30 cellular contexts compared by ENCODE assay signal in the genomic region with DNA sequence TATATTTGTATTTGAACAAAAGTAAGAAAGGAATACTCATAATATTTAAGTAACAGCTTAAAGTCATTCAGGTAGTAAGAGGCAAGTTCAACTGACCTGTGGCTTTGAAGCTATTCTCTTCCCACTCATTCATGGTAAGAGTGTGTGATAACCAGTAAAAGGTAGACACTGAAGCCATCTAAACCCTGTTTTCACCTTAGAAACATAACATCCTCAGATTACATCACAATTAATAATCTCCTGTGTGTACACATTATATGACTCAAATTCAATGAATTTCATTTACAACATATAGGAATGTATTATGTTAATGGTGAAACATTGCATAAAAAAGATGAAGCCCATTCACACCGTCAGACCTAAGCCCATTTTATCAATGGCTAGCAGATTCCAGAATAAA.
"Had no signal": no experiment of that assay in that cellular context is flagged by ENCODE, and none has a peak within 500 bp of the region (broad histone marks: within the 10 kb centered on the region; RNA-seq: fewer than 3 reads in every experiment).

No MANE protein-coding gene starts in this region.

- H3K9me3 ChIP-seq: body of pancreas, colonic mucosa, gastrocnemius medialis, heart left ventricle had no signal

- DNase-seq: activated CD4-positive, alpha-beta memory T cell treated with anti-CD3 and anti-CD28 coated beads, Interleukin-2, amount 10 ng/mL, durations not matched to agents 7 days and 5 days; activated CD4-positive, alpha-beta T cell treated with anti-CD3 and anti-CD28 coated beads for 36 hours; activated CD4-positive, alpha-beta T cell treated with anti-CD3 and anti-CD28 coated beads, Interleukin-2, amount 10 ng/mL, durations not matched to agents 7 days and 5 days; activated CD4-positive, alpha-beta T cell treated with anti-CD3 and anti-CD28 coated beads, Interleukin-2, amount 50 U/mL, for 4 hours; activated CD4-positive, CD25-positive, alpha-beta regulatory T cell; activated CD4-positive, CD25-positive, alpha-beta regulatory T cell treated with anti-CD3 and anti-CD28 coated beads, Interleukin-2, amount 50 U/mL, for 72 hours; activated CD8-positive, alpha-beta memory T cell treated with anti-CD3 and anti-CD28 coated beads, Interleukin-2, amount 50 U/mL, for 48 hours; activated gamma-delta T cell; activated naive CD4-positive, alpha-beta T cell; activated naive CD4-positive, alpha-beta T cell treated with anti-CD3 and anti-CD28 coated beads, Interleukin-2, amount 10 ng/mL, durations not matched to agents 7 days and 5 days; activated naive CD8-positive, alpha-beta T cell treated with anti-CD3 and anti-CD28 coated beads, Interleukin-2, amount 10 ng/mL, durations not matched to agents 7 days and 5 days; activated T-cell treated with anti-CD3 and anti-CD28 coated beads for 4 hours; activated T-cell treated with anti-CD3 and anti-CD28 coated beads, Interleukin-2, amount 50 U/mL, for 24 hours; activated T-cell treated with anti-CD3 and anti-CD28 coated beads, Interleukin-2, amount 50 U/mL, for 72 hours; anterior cingulate cortex; body of pancreas; central memory CD4-positive, alpha-beta T cell; cerebellar nuclear complex; colonic mucosa; effector CD8-positive, alpha-beta T cell; foreskin fibroblast; gastrocnemius medialis; glutamatergic neuron; heart left ventricle; T-helper 2 cell had no signal

- H3K27ac ChIP-seq: body of pancreas, cardiac muscle cell, colonic mucosa, gastrocnemius medialis, heart left ventricle had no signal

- H3K4me3 ChIP-seq: body of pancreas, cardiac muscle cell, colonic mucosa, gastrocnemius medialis, heart left ventricle had no signal

- ATAC-seq: activated CD4-positive, alpha-beta T cell treated with anti-CD3 and anti-CD28 coated beads for 36 hours; activated naive CD4-positive, alpha-beta T cell treated with anti-CD3 and anti-CD28 coated beads, Interleukin-2, amount 50 U/mL, for 72 hours; activated T-cell treated with anti-CD3 and anti-CD28 coated beads, Interleukin-2, amount 50 U/mL, for 72 hours; body of pancreas; esophagus mucosa; gastrocnemius medialis; heart left ventricle had no signal

- FAIRE-seq: endometrium, endothelial cell of umbilical vein had no signal

- H3K4me1 ChIP-seq: body of pancreas, colonic mucosa, gastrocnemius medialis, heart left ventricle had no signal

- H3K36me3 ChIP-seq: cardiac muscle cell, colonic mucosa, gastrocnemius medialis, heart left ventricle had no signal

- H3K27me3 ChIP-seq: body of pancreas, cardiac muscle cell, colonic mucosa, gastrocnemius medialis, heart left ventricle had no signal
